ENCODE assay signal across 25 cellular contexts in the genomic region with DNA sequence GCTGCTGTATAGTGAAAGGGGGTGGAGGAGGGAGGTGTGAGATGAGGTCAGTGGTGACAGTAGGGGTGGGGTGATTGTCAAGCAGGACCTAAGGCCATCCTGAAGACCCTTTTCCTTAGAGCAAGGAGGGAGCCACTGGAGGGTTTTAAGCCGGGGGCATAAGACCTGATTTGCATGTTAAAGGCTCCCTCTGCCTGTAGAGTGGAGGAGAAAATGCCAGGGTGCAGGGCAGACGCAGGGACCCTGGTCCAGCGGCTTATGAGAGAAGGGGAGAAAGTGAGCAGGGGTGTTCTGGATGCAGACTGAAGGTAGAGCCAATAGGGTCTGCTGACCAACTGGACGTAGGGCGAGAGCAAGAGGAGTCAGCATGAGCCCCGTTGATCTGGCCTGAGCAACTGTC.
"Had no signal": no experiment of that assay in that cellular context is flagged by ENCODE, and none has a peak within 500 bp of the region (broad histone marks: within the 10 kb centered on the region; RNA-seq: fewer than 3 reads in every experiment).

No MANE protein-coding gene starts in this region.

- DNase-seq: activated CD4-positive, alpha-beta T cell treated with anti-CD3 and anti-CD28 coated beads for 4 hours; activated CD4-positive, alpha-beta T cell treated with anti-CD3 and anti-CD28 coated beads, Interleukin-2, amount 50 U/mL, for 48 hours; activated CD8-positive, alpha-beta memory T cell treated with anti-CD3 and anti-CD28 coated beads for 24 hours; activated effector memory CD4-positive, alpha-beta T cell treated with Interleukin-2 at 50 U/mL for 16 hours; activated naive CD4-positive, alpha-beta T cell treated with Interleukin-2 at 50 U/mL for 16 hours; aorta; cerebellar nuclear complex; cortex of kidney; hippocampal formation; immature natural killer cell; kidney; left colon; naive thymus-derived CD8-positive, alpha-beta T cell; spleen; stimulated activated naive CD4-positive, alpha-beta T cell; uterus had no signal

- H3K4me1 ChIP-seq: parathyroid adenoma, spleen, uterus had no signal

- H3K4me3 Mint-ChIP-seq: activated naive CD8-positive, alpha-beta T cell; brain; immature natural killer cell; memory B cell; naive thymus-derived CD8-positive, alpha-beta T cell had no signal

- H3K27ac ChIP-seq: cardiac muscle cell, parathyroid adenoma, right atrium auricular region, spleen, suprapubic skin, uterus had no signal

- H3K4me3 ChIP-seq: cardiac muscle cell, right atrium auricular region, spleen, suprapubic skin, tibial nerve, uterus had no signal

- H3K36me3 ChIP-seq: cardiac muscle cell, right atrium auricular region, spleen, suprapubic skin, tibial nerve, uterus had no signal

- H3K9ac ChIP-seq: parathyroid adenoma had no signal

- H3K4me1 Mint-ChIP-seq: immature natural killer cell, memory B cell had no signal

- H3K9me3 Mint-ChIP-seq: brain; immature natural killer cell; memory B cell; naive thymus-derived CD8-positive, alpha-beta T cell had no signal

- H3K27me3 Mint-ChIP-seq: brain had no signal

- FAIRE-seq: kidney had no signal

- ATAC-seq: esophagus mucosa; left colon; naive thymus-derived CD8-positive, alpha-beta T cell had no signal

- H2AFZ ChIP-seq: parathyroid adenoma had no signal

- H3K36me3 Mint-ChIP-seq: activated naive CD8-positive, alpha-beta T cell; brain; immature natural killer cell; memory B cell; naive thymus-derived CD8-positive, alpha-beta T cell had no signal

- H3K9me3 ChIP-seq: right atrium auricular region, spleen, suprapubic skin, tibial nerve, uterus had no signal

- H3K79me2 ChIP-seq: parathyroid adenoma had no signal

- H3K27ac Mint-ChIP-seq: activated naive CD8-positive, alpha-beta T cell; immature natural killer cell; memory B cell; naive thymus-derived CD8-positive, alpha-beta T cell had no signal

- H3K27me3 ChIP-seq: right atrium auricular region, suprapubic skin, tibial nerve, uterus had no signal
